Comparison of ENCODE assay signal across 1 cellular context in genomic region chr10:11797281-11797680, GRCh38.
TF ChIP-seq lines count a peak whose summit lies in the region.

No MANE protein-coding gene starts in this region.

TF ChIP-seq in H1, 55 proteins besides CTCF, POLR2A, EP300 and RAD21:
- TF ChIP-seq RNF2 (IDR thresholded peaks at IDR 0.05; ENCODE audit: borderline replicate concordance, low read depth, low read length, missing control alignments, poor library complexity, severe bottlenecking), result no peak
- TF ChIP-seq TCF12 (IDR thresholded peaks at IDR 0.05; ENCODE audit: low read depth, low read length), result no peak
- no peak for TF ChIP-seq ZNF274 (IDR thresholded peaks at IDR 0.05; ENCODE audit: borderline replicate concordance, extremely low read depth, low read length)
- TF ChIP-seq KDM4A (IDR thresholded peaks at IDR 0.05; ENCODE audit: low read depth, low read length, severe bottlenecking), result no peak
- TF ChIP-seq KDM1A (IDR thresholded peaks at IDR 0.05; ENCODE audit: borderline replicate concordance, low read length), result no peak
- TF ChIP-seq SRF (IDR thresholded peaks at IDR 0.05; ENCODE audit: low read depth, low read length), result no peak
- no peak for TF ChIP-seq BRCA1 (IDR thresholded peaks at IDR 0.05; ENCODE audit: low read depth, low read length)
- no peak for TF ChIP-seq YY1 (IDR thresholded peaks at IDR 0.05; ENCODE audit: low read depth, low read length)
- no peak for TF ChIP-seq FOSL1 (IDR thresholded peaks at IDR 0.05; ENCODE audit: insufficient read depth, low read depth, low read length)
- no peak for TF ChIP-seq CHD1 (IDR thresholded peaks at IDR 0.05; ENCODE audit: low read depth, low read length)
- TF ChIP-seq PHF8 (conservative IDR thresholded peaks at IDR 0.05; ENCODE audit: low read depth, low read length), result no peak
- TF ChIP-seq SIX5 (IDR thresholded peaks at IDR 0.05; ENCODE audit: low read depth, low read length), result no peak
TF ChIP-seq in H1: peak in this region for 0.
